Comparison of ENCODE assay signal across 18 cellular contexts in genomic region chr17:8868092-8868491, GRCh38. TPM values are rescaled to one million over a fixed set of nuclear protein-coding genes. Genes with fewer than 3 reads are reported as not detected.
A peak's percentile ranks its signal among the peaks of the same experiment; 100 is the strongest.
DNase-seq lines count a peak whose midpoint lies in the region; ATAC-seq, FAIRE-seq and TF ChIP-seq lines count a peak whose summit lies in the region.
"Had no signal": no experiment of that assay in that cellular context is flagged by ENCODE, and none has a peak within 500 bp of the region (broad histone marks: within the 10 kb centered on the region; RNA-seq: fewer than 3 reads in every experiment).

No MANE protein-coding gene starts in this region.

- WGBS in GM23248 (ENCODE audit: low coverage in 1 of 2, low lambda C conversion rate in 2 of 2, missing lambda C conversion rate in 2 of 2), 2 experiments: 89 to 100% methylated on average over 1 of the region's 1 CpG
- 64% methylated on average over 1 of the region's 1 CpG for WGBS in HepG2 (ENCODE audit: low lambda C conversion rate)

- CTCF ChIA-PET in HepG2 (lab: Yijun Ruan, JAX; ENCODE audit: low intra/inter-chr PET ratio, low total read pairs): no interaction called here

- no peaks in the 10 kb centered on the region for H3K9me3 Mint-ChIP-seq in activated T-cell treated with anti-CD3 and anti-CD28 coated beads, Interleukin-2, amount 50 U/mL, for 4 hours
- H3K9me3 Mint-ChIP-seq in activated naive CD8-positive, alpha-beta T cell (ENCODE audit: low read depth): no peaks in the 10 kb centered on the region
- no peaks in the 10 kb centered on the region for H3K9me3 Mint-ChIP-seq in natural killer cell treated with Interleukin-12 subunit alpha and Interleukin-12 subunit beta and Interleukin-15 and Interleukin-18, amount 100 ng/mL, for 72 hours

- H3K27me3 Mint-ChIP-seq in activated T-cell treated with anti-CD3 and anti-CD28 coated beads, Interleukin-2, amount 50 U/mL, for 4 hours (ENCODE audit: low read depth): no peaks in the 10 kb centered on the region
- no peaks in the 10 kb centered on the region for H3K27me3 Mint-ChIP-seq in activated naive CD8-positive, alpha-beta T cell
- H3K27me3 Mint-ChIP-seq in natural killer cell treated with Interleukin-12 subunit alpha and Interleukin-12 subunit beta and Interleukin-15 and Interleukin-18, amount 100 ng/mL, for 72 hours: no peaks in the 10 kb centered on the region

- H3K79me2 ChIP-seq in GM23248 (ENCODE audit: insufficient read depth) (no peaks in the 10 kb centered on the region), HepG2 (ENCODE audit: insufficient read depth, low read length) (no peaks in the 10 kb centered on the region)

- H3K36me3 ChIP-seq in GM23248 (ENCODE audit: low read depth) (no peaks in the 10 kb centered on the region), HepG2 (replicated peaks in 1 of 2; ENCODE audit: control insufficient read depth in 1 of 2, insufficient read depth in 2 of 2, low read length in 2 of 2) (no peaks in the 10 kb centered on the region)
- H3K36me3 ChIP-seq: heart right ventricle, right atrium auricular region, tibial artery had no signal

- TF ChIP-seq EP300 in HepG2 (IDR thresholded peaks at IDR 0.05; ENCODE audit: low read depth in 2 of 2, low read length in 2 of 2): no peak
- no peak for TF ChIP-seq EP300 in HepG2 (CRISPR knock-in tag; IDR thresholded peaks at IDR 0.05; ENCODE audit: borderline replicate concordance)

- H3K9me2 ChIP-seq in GM23248 (ENCODE audit: insufficient read depth): no peaks in the 10 kb centered on the region

- in situ Hi-C loops in GM23248 (cut with MboI) (no loop called here), HepG2 (cut with HindIII; ENCODE audit: extremely low pct_ligation_motif_present, low pct_unique_long_range_greater_than_20kb) (no loop called here)

- H3K36me3 Mint-ChIP-seq in activated T-cell treated with anti-CD3 and anti-CD28 coated beads, Interleukin-2, amount 50 U/mL, for 4 hours (ENCODE audit: insufficient read depth): no peaks in the 10 kb centered on the region
- peaks cover 3% of the 10 kb centered on the region for H3K36me3 Mint-ChIP-seq in activated naive CD8-positive, alpha-beta T cell
- H3K36me3 Mint-ChIP-seq in natural killer cell treated with Interleukin-12 subunit alpha and Interleukin-12 subunit beta and Interleukin-15 and Interleukin-18, amount 100 ng/mL, for 72 hours: no peaks in the 10 kb centered on the region

- H3K4me3 ChIP-seq in GM08714 (ENCODE audit: low read length) (peak overlapping the region; percentile 87; the same call in 1 of the 2 replicates), GM23248 (no peak overlapping the region), HepG2 (replicated peaks in 1 of 3; ENCODE audit: insufficient read depth in 1 of 3, low read depth in 2 of 3, low read length in 3 of 3) (no peak overlapping the region)
- H3K4me3 ChIP-seq: tibial artery had no signal

- no peak for ATAC-seq in activated T-cell treated with anti-CD3 and anti-CD28 coated beads, Interleukin-2, amount 50 U/mL, for 4 hours
- no peak for ATAC-seq in natural killer cell treated with Interleukin-12 subunit alpha and Interleukin-12 subunit beta and Interleukin-15 and Interleukin-18, amount 100 ng/mL, for 72 hours
- no peak for ATAC-seq in HepG2

- H3K4me2 ChIP-seq in GM23248 (ENCODE audit: unreplicated experiment): no peak overlapping the region
- H3K4me2 ChIP-seq in HepG2 (ENCODE audit: low read depth, low read length): no peak overlapping the region

- no peak for TF ChIP-seq CTCF in HepG2 (CRISPR knock-in tag; IDR thresholded peaks at IDR 0.05)

- POLR2A ChIA-PET in HepG2 (lab: Yijun Ruan, JAX): no interaction called here

- intact Hi-C loops in HepG2 (cut with micrococcal nuclease; ENCODE audit: unreplicated experiment): no loop called here

- no peak for TF ChIP-seq RAD21 in HepG2 (CRISPR knock-in tag; IDR thresholded peaks at IDR 0.05)

- BruUV-seq in HepG2 (replicated peaks; lab: Mats Ljungman, UMichigan): no TSS peak

- TF ChIP-seq POLR2A in HepG2 (IDR thresholded peaks at IDR 0.05; ENCODE audit: insufficient read depth in 1 of 2, low read depth in 2 of 2, low read length in 2 of 2): no peak

- H2AFZ ChIP-seq in GM23248: no peak overlapping the region
- no peak overlapping the region for H2AFZ ChIP-seq in HepG2 (ENCODE audit: low read length)

- H3K27me3 ChIP-seq in GM23248 (replicated peaks; ENCODE audit: insufficient read depth) (no peaks in the 10 kb centered on the region), HepG2 (ENCODE audit: control insufficient read depth in 1 of 2, insufficient read depth in 2 of 2, low read length in 2 of 2) (peaks cover 11 to 53% of the 10 kb centered on the region in 2 experiments)
- H3K27me3 ChIP-seq: right atrium auricular region had no signal

- no peaks in the 10 kb centered on the region for H3F3A ChIP-seq in GM23248 (ENCODE audit: insufficient read depth)

- no peak overlapping the region for H3K27ac Mint-ChIP-seq in activated naive CD8-positive, alpha-beta T cell
- H3K27ac Mint-ChIP-seq in natural killer cell treated with Interleukin-12 subunit alpha and Interleukin-12 subunit beta and Interleukin-15 and Interleukin-18, amount 100 ng/mL, for 72 hours: peak overlapping the region; percentile 58 to 79

- no peak overlapping the region for H3K27ac ChIP-seq in GM23248
- H3K27ac ChIP-seq in HepG2 (ENCODE audit: extremely low read length, insufficient read depth, low read length): no peak overlapping the region
- H3K27ac ChIP-seq: right atrium auricular region, tibial artery had no signal

- no peaks in the 10 kb centered on the region for H3K9me3 ChIP-seq in GM23248 (ENCODE audit: low read depth)
- no peaks in the 10 kb centered on the region for H3K9me3 ChIP-seq in HepG2 (ENCODE audit: low read length)
- H3K9me3 ChIP-seq: Caco-2, heart right ventricle, right atrium auricular region had no signal

- peak overlapping the region; percentile 34 for H3K4me3 Mint-ChIP-seq in activated T-cell treated with anti-CD3 and anti-CD28 coated beads, Interleukin-2, amount 50 U/mL, for 4 hours
- peak overlapping the region; percentile 53 for H3K4me3 Mint-ChIP-seq in activated naive CD8-positive, alpha-beta T cell
- peak overlapping the region; percentile 78 for H3K4me3 Mint-ChIP-seq in natural killer cell treated with Interleukin-12 subunit alpha and Interleukin-12 subunit beta and Interleukin-15 and Interleukin-18, amount 100 ng/mL, for 72 hours

- DNase-seq in activated T-cell treated with anti-CD3 and anti-CD28 coated beads, Interleukin-2, amount 50 U/mL, for 4 hours: no peak
- DNase-seq in activated T-cell treated with anti-CD3 and anti-CD28 coated beads, Interleukin-2, amount 50 U/mL, for 48 hours: no peak
- no peak for DNase-seq in natural killer cell treated with Interleukin-12 subunit alpha and Interleukin-12 subunit beta and Interleukin-15 and Interleukin-18, amount 100 ng/mL, for 72 hours (ENCODE audit: low spot score)
- DNase-seq in DMS53 (lab: John Stamatoyannopoulos, UW) (no peak), GM23248 (no peak), HepG2 (ENCODE audit: low spot score) (no peak)
- DNase-seq: activated naive CD4-positive, alpha-beta T cell; Caco-2; EL; HCEC 1CT; heart right ventricle; NCI-H510A; RPMI8226 had no signal

- FAIRE-seq in HepG2 (lab: Jason Lieb, UNC): no peak
- FAIRE-seq: colon had no signal

- H3K9ac ChIP-seq in GM23248: no peak overlapping the region
- H3K9ac ChIP-seq in HepG2 (ENCODE audit: insufficient read depth, low read depth, low read length): no peak overlapping the region

- H4K20me1 ChIP-seq in GM23248 (ENCODE audit: insufficient read depth) (no peaks in the 10 kb centered on the region), HepG2 (ENCODE audit: insufficient read depth, low read length) (no peaks in the 10 kb centered on the region)

- H3K4me1 ChIP-seq in GM23248 (ENCODE audit: insufficient read depth) (no peaks in the 10 kb centered on the region), HepG2 (ENCODE audit: insufficient read depth, low read length) (peaks cover 18% of the 10 kb centered on the region)
- H3K4me1 ChIP-seq: tibial artery had no signal

- H3K4me1 Mint-ChIP-seq in activated T-cell treated with anti-CD3 and anti-CD28 coated beads, Interleukin-2, amount 50 U/mL, for 4 hours (ENCODE audit: low read depth): peaks cover 29% of the 10 kb centered on the region
- H3K4me1 Mint-ChIP-seq in activated naive CD8-positive, alpha-beta T cell (ENCODE audit: low read depth): peaks cover 18% of the 10 kb centered on the region
- H3K4me1 Mint-ChIP-seq in natural killer cell treated with Interleukin-12 subunit alpha and Interleukin-12 subunit beta and Interleukin-15 and Interleukin-18, amount 100 ng/mL, for 72 hours (ENCODE audit: low read depth in 2 of 2): peaks cover 37 to 49% of the 10 kb centered on the region in 2 donors

RNA-seq across cellular contexts. Expression of gene PIK3R6, which starts 0.6 kb away (rescaled TPM):
- total RNA-seq in activated T-cell treated with anti-CD3 and anti-CD28 coated beads, Interleukin-2, amount 50 U/mL, for 4 hours: under 1 TPM in 2 of 3 donors, not detected in 1; 0.32 to 0.35 TPM
- 1 to 10 TPM in 1 of 2 donors, under 1 TPM in 1; 0.81 to 6.2 TPM for total RNA-seq in natural killer cell treated with Interleukin-12 subunit alpha and Interleukin-12 subunit beta and Interleukin-15 and Interleukin-18, amount 100 ng/mL, for 72 hours
- total RNA-seq in GM23248 (2014; rRNA removed; shearing (Covaris generic)): under 0.01 and 0.43 TPM in 2 replicates
- polyA plus RNA-seq in GM23248 (2016; fragmentation: Nextera tagmentation; extraction: Ambion mirVana): 0.46 and 0.63 TPM in 2 replicates
- total RNA-seq in HepG2 (2016; rRNA removed; fragmentation: Illumina TruSeq; extraction: Trizol): not detected in 2 replicates
- not detected in 2 replicates for total RNA-seq in HepG2 (2016; cell fraction: cytosol; rRNA removed; fragmentation: Illumina TruSeq; extraction: Trizol; ENCODE audit: low read depth)
- total RNA-seq in HepG2 (2016; cell fraction: insoluble cytoplasmic fraction; rRNA removed; fragmentation: Illumina TruSeq; extraction: Trizol): not detected in 2 replicates
- total RNA-seq in HepG2 (2016; cell fraction: membrane; rRNA removed; fragmentation: Illumina TruSeq; extraction: Trizol): not detected in 2 replicates
- total RNA-seq in HepG2 (2016; cell fraction: nucleus; rRNA removed; fragmentation: Illumina TruSeq; extraction: Trizol): not detected in 2 replicates
- polyA plus RNA-seq in HepG2 (2011; rRNA removed): not detected in 2 replicates
- polyA plus RNA-seq in HepG2 (2011; cell fraction: cytosol; rRNA removed): 0.03 TPM in 2 replicates
- 0.26 TPM in 1 of 2 replicates, not detected in the other for polyA plus RNA-seq in HepG2 (2011; cell fraction: nucleus; rRNA removed)
- not detected in 2 replicates for polyA plus RNA-seq in HepG2 (2012)
- polyA plus RNA-seq in HepG2 (2016; cell fraction: cytosol; fragmentation: Illumina TruSeq; extraction: Trizol; ENCODE audit: low read depth): not detected in 2 replicates
- not detected in 2 replicates for polyA plus RNA-seq in HepG2 (2016; cell fraction: insoluble cytoplasmic fraction; fragmentation: Illumina TruSeq; extraction: Trizol; ENCODE audit: low read depth)
- not detected in 2 replicates for polyA plus RNA-seq in HepG2 (2016; cell fraction: membrane; fragmentation: Illumina TruSeq; extraction: Trizol; ENCODE audit: low read depth)
- polyA plus RNA-seq in HepG2 (2016; cell fraction: nucleus; fragmentation: Illumina TruSeq; extraction: Trizol; ENCODE audit: insufficient read depth, low read depth): not detected in 2 replicates
- polyA minus RNA-seq in HepG2 (2011; rRNA and poly(A)+ RNA removed; ENCODE audit: low replicate concordance): 0.09 TPM in 1 of 2 replicates, not detected in the other
- not detected in 2 replicates for polyA minus RNA-seq in HepG2 (2011; cell fraction: cytosol; rRNA and poly(A)+ RNA removed)
- not detected in 2 replicates for polyA minus RNA-seq in HepG2 (2011; cell fraction: nucleus; rRNA and poly(A)+ RNA removed)
- total RNA-seq: Caco-2 had no signal
